ENCODE assay signal across 12 cellular contexts in genomic region chr12:68559984-68560822, GRCh38. TPM values are rescaled to one million over a fixed set of nuclear protein-coding genes. Genes with fewer than 3 reads are reported as not detected.
DNase-seq lines count a peak whose midpoint lies in the region; ATAC-seq, FAIRE-seq and TF ChIP-seq lines count a peak whose summit lies in the region.
"Had no signal": no experiment of that assay in that cellular context is flagged by ENCODE, and none has a peak within 500 bp of the region (broad histone marks: within the 10 kb centered on the region; RNA-seq: fewer than 3 reads in every experiment).

No MANE protein-coding gene starts in this region.

- 0 out of 2 replicates have a peak, but pooled peaks cover 2% of the 10 kb centered on the region for H3K4me1 ChIP-seq in GM23338 (ENCODE audit: insufficient read depth)
- peaks cover 11% of the 10 kb centered on the region for H3K4me1 ChIP-seq in fibroblast of lung (ENCODE audit: control insufficient read depth, extremely low read depth, insufficient read depth, low read length)
- H3K4me1 ChIP-seq in neuronal stem cell (ENCODE audit: control insufficient read depth in 2 of 2, insufficient read depth in 1 of 2, low read depth in 1 of 2, low read length in 2 of 2), result peaks cover 4 to 8% of the 10 kb centered on the region in 2 donors
- H3K4me1 ChIP-seq: prostate gland had no signal

- H3K27ac Mint-ChIP-seq in GM23338, result peak overlapping the region; percentile 84

- DNase-seq in GM23338 (ENCODE audit: low spot score) (peak; percentile 13), RCC 7860 (ENCODE audit: low spot score) (peak; percentile 75), fibroblast of lung (ENCODE audit: low read depth in 2 of 2) (peak in 1 of 2 donors; percentile 39), neuronal stem cell (ENCODE audit: low spot score) (no peak), globus pallidus (ENCODE audit: low spot score) (no peak), D721Med (ENCODE audit: insufficient read length, low spot score) (no peak)
- DNase-seq in NK-92 treated with Interleukin-12 subunit alpha and Interleukin-12 subunit beta, amount 100 ng/mL, for 24 hours (lab: John Stamatoyannopoulos, UW), result no peak
- DNase-seq: activated CD4-positive, alpha-beta T cell treated with anti-CD3 and anti-CD28 coated beads for 1 hour; NCI-H2171; stimulated activated CD8-positive, alpha-beta memory T cell treated with anti-CD3 and anti-CD28 coated beads, Interleukin-4, amount 100 ng/mL, for 48 hours had no signal

- no peak overlapping the region for H2BK5ac ChIP-seq in neuronal stem cell (ENCODE audit: low read length)

- H3K4me1 Mint-ChIP-seq in GM23338, result peaks cover 10% of the 10 kb centered on the region

- H3K79me2 ChIP-seq in GM23338 (replicated peaks; ENCODE audit: insufficient read depth) (no peaks in the 10 kb centered on the region), fibroblast of lung (ENCODE audit: control insufficient read depth, insufficient read depth, low read length) (no peaks in the 10 kb centered on the region)

- no peak overlapping the region for H4K91ac ChIP-seq in neuronal stem cell (ENCODE audit: low read depth, low read length, poor library complexity)

- H3K27ac ChIP-seq in GM23338 (ENCODE audit: low read depth) (no peak overlapping the region), fibroblast of lung (ENCODE audit: insufficient read depth, low read length) (no peak overlapping the region), neuronal stem cell (replicated peaks; ENCODE audit: low read length) (no peak overlapping the region)
- H3K27ac ChIP-seq: prostate gland had no signal

- H3K36me3 ChIP-seq in GM23338 (ENCODE audit: insufficient read depth), result no peaks in the 10 kb centered on the region
- H3K36me3 ChIP-seq in fibroblast of lung (ENCODE audit: control insufficient read depth, insufficient read depth, low read length), result no peaks in the 10 kb centered on the region
- no peaks in the 10 kb centered on the region for H3K36me3 ChIP-seq in neuronal stem cell (replicated peaks in 1 of 2; ENCODE audit: control insufficient read depth in 2 of 2, insufficient read depth in 2 of 2, low read length in 2 of 2)
- H3K36me3 ChIP-seq: prostate gland had no signal

- no peak for FAIRE-seq in RCC 7860 (lab: Jason Lieb, UNC)
- FAIRE-seq in D721Med (lab: Jason Lieb, UNC), result no peak

- H2AK5ac ChIP-seq in neuronal stem cell (ENCODE audit: low read depth, low read length), result no peak overlapping the region

- H3K4me3 ChIP-seq in GM23338 (no peak overlapping the region), fibroblast of lung (replicated peaks in 1 of 4; ENCODE audit: control extremely low read depth in 1 of 4, insufficient read depth in 1 of 4, low read depth in 3 of 4, low read length in 4 of 4) (no peak overlapping the region), neuronal stem cell (ENCODE audit: low read length in 2 of 2) (no peak overlapping the region)
- H3K4me3 ChIP-seq: prostate gland had no signal

- no peaks in the 10 kb centered on the region for H3K27me3 ChIP-seq in GM23338 (ENCODE audit: insufficient read depth)
- H3K27me3 ChIP-seq in fibroblast of lung (ENCODE audit: control insufficient read depth, insufficient read depth, low read length), result no peaks in the 10 kb centered on the region
- H3K27me3 ChIP-seq in neuronal stem cell (ENCODE audit: control insufficient read depth in 3 of 3, insufficient read depth in 3 of 3, low read depth in 1 of 3, low read length in 3 of 3), result peaks cover 0 to 6% (median 0%) of the 10 kb centered on the region in 3 experiments

- H2BK12ac ChIP-seq in neuronal stem cell (ENCODE audit: low read length), result no peak overlapping the region

- H2AFZ ChIP-seq in GM23338 (peak overlapping the region; percentile 80; the same call in 1 of the 2 replicates), fibroblast of lung (ENCODE audit: low read length) (no peak overlapping the region), neuronal stem cell (ENCODE audit: low read length) (peak overlapping the region; percentile 52)

- peak overlapping the region; percentile 55 for H2BK15ac ChIP-seq in neuronal stem cell (ENCODE audit: low read length)

- H2BK120ac ChIP-seq in neuronal stem cell (ENCODE audit: low read depth, low read length), result no peak overlapping the region

- no peaks in the 10 kb centered on the region for H3F3A ChIP-seq in GM23338 (replicated peaks; ENCODE audit: low read depth)

- no CpG with 5 or more reads among the region's 7 CpGs for WGBS in neuronal stem cell (ENCODE audit: extremely low coverage in 2 of 2, insufficient read length in 2 of 2, insufficient replicate concordance in 1 of 2), 2 donors

- H3K9me2 ChIP-seq in GM23338 (ENCODE audit: insufficient read depth), result 0 out of 2 replicates have a peak, but pooled peaks cover 5% of the 10 kb centered on the region

- no peak overlapping the region for H3K4me3 Mint-ChIP-seq in GM23338

- H4K20me1 ChIP-seq in GM23338 (replicated peaks; ENCODE audit: insufficient read depth) (no peaks in the 10 kb centered on the region), fibroblast of lung (ENCODE audit: control insufficient read depth, extremely low read depth, insufficient read depth, low read length) (no peaks in the 10 kb centered on the region)

- H3K27me3 Mint-ChIP-seq in GM23338 (ENCODE audit: insufficient read depth, low read depth, poor library complexity), result peaks cover 2% of the 10 kb centered on the region

- no peak overlapping the region for H3K23ac ChIP-seq in neuronal stem cell (ENCODE audit: low read depth, low read length, poor library complexity)

- no peak overlapping the region for H3K9ac ChIP-seq in fibroblast of lung (ENCODE audit: insufficient read depth, low read length)
- no peak overlapping the region for H3K9ac ChIP-seq in neuronal stem cell (ENCODE audit: low read depth, low read length, poor library complexity)

- TF ChIP-seq CTCF in GM23338 (conservative IDR thresholded peaks at IDR 0.05; ENCODE audit: low read depth in 2 of 2) (no peak), fibroblast of lung (conservative IDR thresholded peaks at IDR 0.05 in 1 of 2, IDR thresholded peaks at IDR 0.05 in 1 of 2; ENCODE audit: low read depth in 1 of 2, low read length in 2 of 2) (no peak), D721Med (IDR thresholded peaks at IDR 0.05; ENCODE audit: insufficient read depth, missing control alignments) (no peak)

- H3K36me3 Mint-ChIP-seq in GM23338 (ENCODE audit: low read depth), result no peaks in the 10 kb centered on the region

- no peak overlapping the region for H3K4ac ChIP-seq in neuronal stem cell (ENCODE audit: low read length)

- H3K4me2 ChIP-seq in GM23338 (no peak overlapping the region), fibroblast of lung (ENCODE audit: extremely low read depth, insufficient read depth, low read length) (peak overlapping the region; percentile 30), neuronal stem cell (ENCODE audit: insufficient read depth, low read length, poor library complexity, severe bottlenecking) (no peak overlapping the region)

- no peak overlapping the region for H3K14ac ChIP-seq in neuronal stem cell (ENCODE audit: low read length)

- H3K79me1 ChIP-seq in neuronal stem cell (ENCODE audit: low read depth, low read length), result no peaks in the 10 kb centered on the region

- no peak overlapping the region for H4K8ac ChIP-seq in neuronal stem cell (ENCODE audit: low read depth, low read length)

- no peaks in the 10 kb centered on the region for H3K9me3 ChIP-seq in fibroblast of lung (ENCODE audit: control insufficient read depth, insufficient read depth, low read depth, low read length)
- no peaks in the 10 kb centered on the region for H3K9me3 ChIP-seq in neuronal stem cell (replicated peaks in 1 of 2; ENCODE audit: control insufficient read depth in 2 of 2, insufficient read depth in 1 of 2, low read depth in 1 of 2, low read length in 2 of 2)
- H3K9me3 ChIP-seq: prostate gland had no signal

- H3K18ac ChIP-seq in neuronal stem cell (ENCODE audit: low read length), result peak overlapping the region; percentile 90

- H3K9me3 Mint-ChIP-seq in GM23338, result no peaks in the 10 kb centered on the region

- ATAC-seq in GM23338, result peak; percentile 70
- no peak for ATAC-seq in HG03432 (IDR thresholded peaks at IDR 0.05; ENCODE audit: unreplicated experiment)

TF ChIP-seq in GM23338, 12 proteins besides CTCF, POLR2A, EP300 and RAD21 (continues in another document):
- TF ChIP-seq ZNF331 (CRISPR knock-in tag; IDR thresholded peaks at IDR 0.05; ENCODE audit: low read depth), result no peak
- TF ChIP-seq REST (IDR thresholded peaks at IDR 0.05; ENCODE audit: unreplicated experiment), result no peak
- TF ChIP-seq STAT1 (IDR thresholded peaks at IDR 0.05; ENCODE audit: unreplicated experiment), result no peak
- TF ChIP-seq POLR2AphosphoS5 (IDR thresholded peaks at IDR 0.05; ENCODE audit: low read depth), result no peak
- TF ChIP-seq CREB1 (CRISPR knock-in tag; IDR thresholded peaks at IDR 0.05; ENCODE audit: low read depth), result no peak

RNA-seq across cellular contexts. Expression of gene RAP1B, which starts 50.5 kb away (rescaled TPM):
- total RNA-seq in GM23338 (2014; rRNA removed; shearing (Covaris generic)), result 122 and 128 TPM in 2 replicates
- polyA plus RNA-seq in GM23338 (2016; fragmentation: Nextera tagmentation; extraction: Ambion mirVana) (76.0 and 90.6 TPM in 2 replicates), fibroblast of lung (293 and 383 TPM in 2 replicates)
- total RNA-seq in fibroblast of lung, result 121 and 194 TPM in 2 replicates
- polyA plus RNA-seq in fibroblast of lung (2012), result 198 and 239 TPM in 2 replicates
- 8.8 and 13.9 TPM in 2 replicates for polyA minus RNA-seq in fibroblast of lung (ENCODE audit: low replicate concordance)
- polyA plus RNA-seq in neuronal stem cell (2013, experiment 1 of 2), result 125 TPM
- polyA plus RNA-seq in neuronal stem cell (2013, experiment 2 of 2), result 123 TPM

Comparison
In these comparisons a context has a peak if more than half of its experiments do, and no peak if none do; other contexts are left out.
1. DNase-seq: peak in GM23338 (single experiment) and RCC 7860 (single experiment); none in neuronal stem cell (single experiment), NK-92 treated with Interleukin-12 subunit alpha and Interleukin-12 subunit beta, amount 100 ng/mL, for 24 hours (single experiment), globus pallidus (single experiment) and D721Med (single experiment).